In the genomic region with DNA sequence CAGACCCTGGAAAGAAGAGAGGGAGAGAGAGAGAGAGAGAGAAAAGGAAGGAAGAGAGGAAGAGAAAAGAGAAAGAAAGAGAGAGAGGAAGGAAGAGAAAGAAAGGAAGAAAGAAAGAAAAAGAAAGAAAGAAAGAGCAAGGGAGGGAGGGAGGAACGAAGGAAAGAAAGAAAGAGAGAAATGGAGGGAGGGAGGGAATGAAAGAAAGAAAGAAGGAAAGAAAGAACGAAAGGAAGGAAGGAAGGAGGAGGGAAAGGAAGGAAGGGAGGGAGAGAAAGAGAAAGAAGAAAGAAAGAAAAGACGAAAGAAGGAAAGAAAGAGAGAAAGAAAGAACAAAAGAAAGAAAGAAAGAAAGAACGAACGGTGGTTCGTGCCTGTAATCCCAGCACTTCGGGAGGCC, we compare ENCODE assay signal across 7 cellular contexts.
"Had no signal": no experiment of that assay in that cellular context is flagged by ENCODE, and none has a peak within 500 bp of the region (broad histone marks: within the 10 kb centered on the region; RNA-seq: fewer than 3 reads in every experiment).

No MANE protein-coding gene starts in this region.

- H3K27ac ChIP-seq: HL-60 had no signal

- ATAC-seq: HepG2 had no signal

- H3K36me3 Mint-ChIP-seq: IgD-negative memory B cell had no signal

- H3K4me3 Mint-ChIP-seq: IgD-negative memory B cell had no signal

- DNase-seq: IMR-90, KBM-7, KG1 had no signal

- H3K4me1 Mint-ChIP-seq: IgD-negative memory B cell had no signal

- FAIRE-seq: HepG2, HTR-8/SVneo had no signal
